ENCODE assay signal across 24 cellular contexts in genomic region chr7:44695756-44696155, GRCh38. TPM values are rescaled to one million over a fixed set of nuclear protein-coding genes. Genes with fewer than 3 reads are reported as not detected.
DNase-seq lines count a peak whose midpoint lies in the region; ATAC-seq, FAIRE-seq and TF ChIP-seq lines count a peak whose summit lies in the region.
"Had no signal": no experiment of that assay in that cellular context is flagged by ENCODE, and none has a peak within 500 bp of the region (broad histone marks: within the 10 kb centered on the region; RNA-seq: fewer than 3 reads in every experiment).

No MANE protein-coding gene starts in this region.

- H3K9me3 Mint-ChIP-seq in activated T-cell treated with anti-CD3 and anti-CD28 coated beads, Interleukin-2, amount 50 U/mL, for 24 hours, result no peaks in the 10 kb centered on the region
- H3K9me3 Mint-ChIP-seq: CD8-positive, alpha-beta memory T cell had no signal

- H3K4me3 ChIP-seq in bronchial epithelial cell (ENCODE audit: low read depth, low read length), result no peak overlapping the region

- H3K27me3 ChIP-seq in bronchial epithelial cell (ENCODE audit: control insufficient read depth, insufficient read depth, low read length), result no peaks in the 10 kb centered on the region

- no peaks in the 10 kb centered on the region for H3K4me1 Mint-ChIP-seq in activated T-cell treated with anti-CD3 and anti-CD28 coated beads, Interleukin-2, amount 50 U/mL, for 24 hours (ENCODE audit: low read depth)

- no peak for DNase-seq in activated T-cell treated with anti-CD3 and anti-CD28 coated beads, Interleukin-2, amount 50 U/mL, for 24 hours
- no peak for DNase-seq in activated T-cell treated with anti-CD3 and anti-CD28 coated beads, Interleukin-2, amount 50 U/mL, for 48 hours
- DNase-seq in bronchial epithelial cell (ENCODE audit: low read depth) (no peak), posterior vena cava (ENCODE audit: low spot score) (peak; percentile 23), DMS114 treated with DMSO at 0.1 percent for 48 hours (lab: John Stamatoyannopoulos, UW; ENCODE audit: unreplicated experiment) (no peak)
- DNase-seq: 8988T; AML-193; C1 segment of cervical spinal cord; Calu3; CD8-positive, alpha-beta memory T cell; EL; GF-D8; GOT3; HCEC 1CT; KG1; NCI-H1092; NCI-H1436; NCI-H187 treated with DMSO at 0.1 percent for 48 hours; NCI-H2107; NCI-H446 treated with DMSO at 0.1 percent for 48 hours; NCI-H526 treated with DMSO at 0.1 percent for 48 hours; Right ventricle myocardium superior had no signal

- peaks cover 89% of the 10 kb centered on the region for H3K36me3 Mint-ChIP-seq in activated T-cell treated with anti-CD3 and anti-CD28 coated beads, Interleukin-2, amount 50 U/mL, for 24 hours (ENCODE audit: low read depth)

- peaks cover 36% of the 10 kb centered on the region for H3K36me3 ChIP-seq in bronchial epithelial cell (ENCODE audit: control insufficient read depth, insufficient read depth, low read length)

- TF ChIP-seq CTCF in bronchial epithelial cell (IDR thresholded peaks at IDR 0.05; ENCODE audit: insufficient read depth, low read length, severe bottlenecking), result no peak

- intact Hi-C loops in posterior vena cava (cut with DNase I), result no loop called here

- H3K4me3 Mint-ChIP-seq in activated T-cell treated with anti-CD3 and anti-CD28 coated beads, Interleukin-2, amount 50 U/mL, for 24 hours, result no peak overlapping the region
- H3K4me3 Mint-ChIP-seq: CD8-positive, alpha-beta memory T cell had no signal

- no peaks in the 10 kb centered on the region for H3K27me3 Mint-ChIP-seq in activated T-cell treated with anti-CD3 and anti-CD28 coated beads, Interleukin-2, amount 50 U/mL, for 24 hours
- H3K27me3 Mint-ChIP-seq: CD8-positive, alpha-beta memory T cell had no signal

- peak; percentile 88 for FAIRE-seq in bronchial epithelial cell (lab: Jason Lieb, UNC)

- ATAC-seq in HG02588 (IDR thresholded peaks at IDR 0.05; ENCODE audit: unreplicated experiment), result no peak
- no peak for ATAC-seq in HG03469 (IDR thresholded peaks at IDR 0.05; ENCODE audit: unreplicated experiment)

- peak overlapping the region; percentile 66 for H3K27ac Mint-ChIP-seq in activated T-cell treated with anti-CD3 and anti-CD28 coated beads, Interleukin-2, amount 50 U/mL, for 24 hours

RNA-seq across cellular contexts. Expression of gene ZMIZ2, which starts 52.9 kb away (rescaled TPM):
- total RNA-seq in bronchial epithelial cell, result 5.5 and 8.1 TPM in 2 replicates
- total RNA-seq in posterior vena cava, result 10 to 100 TPM; 52.2 to 67.1 TPM
